ENCODE assay signal across 1 cellular context in genomic region chr15:100349696-100350433, GRCh38.
TF ChIP-seq lines count a peak whose summit lies in the region.

No MANE protein-coding gene starts in this region.

TF ChIP-seq in HepG2, 621 proteins besides CTCF, POLR2A, EP300 and RAD21 (continued from another document and continues in another):
- TF ChIP-seq FUBP1 (CRISPR knock-in tag; IDR thresholded peaks at IDR 0.05; ENCODE audit: borderline replicate concordance), result no peak
- peak; percentile 51; the same call in 1 of the 2 replicates for TF ChIP-seq ZNF776 (CRISPR knock-in tag; IDR thresholded peaks at IDR 0.05)
- TF ChIP-seq, protein P1, sequence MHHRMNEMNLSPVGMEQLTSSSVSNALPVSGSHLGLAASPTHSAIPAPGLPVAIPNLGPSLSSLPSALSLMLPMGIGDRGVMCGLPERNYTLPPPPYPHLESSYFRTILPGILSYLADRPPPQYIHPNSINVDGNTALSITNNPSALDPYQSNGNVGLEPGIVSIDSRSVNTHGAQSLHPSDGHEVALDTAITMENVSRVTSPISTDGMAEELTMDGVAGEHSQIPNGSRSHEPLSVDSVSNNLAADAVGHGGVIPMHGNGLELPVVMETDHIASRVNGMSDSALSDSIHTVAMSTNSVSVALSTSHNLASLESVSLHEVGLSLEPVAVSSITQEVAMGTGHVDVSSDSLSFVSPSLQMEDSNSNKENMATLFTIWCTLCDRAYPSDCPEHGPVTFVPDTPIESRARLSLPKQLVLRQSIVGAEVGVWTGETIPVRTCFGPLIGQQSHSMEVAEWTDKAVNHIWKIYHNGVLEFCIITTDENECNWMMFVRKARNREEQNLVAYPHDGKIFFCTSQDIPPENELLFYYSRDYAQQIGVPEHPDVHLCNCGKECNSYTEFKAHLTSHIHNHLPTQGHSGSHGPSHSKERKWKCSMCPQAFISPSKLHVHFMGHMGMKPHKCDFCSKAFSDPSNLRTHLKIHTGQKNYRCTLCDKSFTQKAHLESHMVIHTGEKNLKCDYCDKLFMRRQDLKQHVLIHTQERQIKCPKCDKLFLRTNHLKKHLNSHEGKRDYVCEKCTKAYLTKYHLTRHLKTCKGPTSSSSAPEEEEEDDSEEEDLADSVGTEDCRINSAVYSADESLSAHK (CRISPR knock-in tag; IDR thresholded peaks at IDR 0.05; ENCODE audit: borderline replicate concordance), result no peak
- no peak for TF ChIP-seq ADNP (CRISPR knock-in tag; IDR thresholded peaks at IDR 0.05)
- TF ChIP-seq ZFP1 (CRISPR knock-in tag; IDR thresholded peaks at IDR 0.05), result no peak
- no peak for TF ChIP-seq NONO (IDR thresholded peaks at IDR 0.05)
- peak; percentile 8; the same call in 1 of the 2 replicates for TF ChIP-seq NONO (CRISPR knock-in tag; conservative IDR thresholded peaks at IDR 0.05)
- TF ChIP-seq ETV6 (CRISPR knock-in tag; conservative IDR thresholded peaks at IDR 0.05), result no peak; the same call in 1 of the 2 replicates
- TF ChIP-seq E2F5 (CRISPR knock-in tag; conservative IDR thresholded peaks at IDR 0.05), result peak; percentile 87; the same call in 1 of the 2 replicates
- TF ChIP-seq, protein P2, sequence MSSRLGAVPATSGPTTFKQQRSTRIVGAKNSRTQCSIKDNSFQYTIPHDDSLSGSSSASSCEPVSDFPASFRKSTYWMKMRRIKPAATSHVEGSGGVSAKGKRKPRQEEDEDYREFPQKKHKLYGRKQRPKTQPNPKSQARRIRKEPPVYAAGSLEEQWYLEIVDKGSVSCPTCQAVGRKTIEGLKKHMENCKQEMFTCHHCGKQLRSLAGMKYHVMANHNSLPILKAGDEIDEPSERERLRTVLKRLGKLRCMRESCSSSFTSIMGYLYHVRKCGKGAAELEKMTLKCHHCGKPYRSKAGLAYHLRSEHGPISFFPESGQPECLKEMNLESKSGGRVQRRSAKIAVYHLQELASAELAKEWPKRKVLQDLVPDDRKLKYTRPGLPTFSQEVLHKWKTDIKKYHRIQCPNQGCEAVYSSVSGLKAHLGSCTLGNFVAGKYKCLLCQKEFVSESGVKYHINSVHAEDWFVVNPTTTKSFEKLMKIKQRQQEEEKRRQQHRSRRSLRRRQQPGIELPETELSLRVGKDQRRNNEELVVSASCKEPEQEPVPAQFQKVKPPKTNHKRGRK (CRISPR knock-in tag; IDR thresholded peaks at IDR 0.05), result no peak
- no peak for TF ChIP-seq MLXIP (CRISPR knock-in tag; IDR thresholded peaks at IDR 0.05; ENCODE audit: borderline replicate concordance)
- no peak for TF ChIP-seq ZNF839 (CRISPR knock-in tag; IDR thresholded peaks at IDR 0.05; ENCODE audit: borderline replicate concordance)
- no peak for TF ChIP-seq KMT2A (CRISPR knock-in tag; IDR thresholded peaks at IDR 0.05)
- TF ChIP-seq, protein P3, sequence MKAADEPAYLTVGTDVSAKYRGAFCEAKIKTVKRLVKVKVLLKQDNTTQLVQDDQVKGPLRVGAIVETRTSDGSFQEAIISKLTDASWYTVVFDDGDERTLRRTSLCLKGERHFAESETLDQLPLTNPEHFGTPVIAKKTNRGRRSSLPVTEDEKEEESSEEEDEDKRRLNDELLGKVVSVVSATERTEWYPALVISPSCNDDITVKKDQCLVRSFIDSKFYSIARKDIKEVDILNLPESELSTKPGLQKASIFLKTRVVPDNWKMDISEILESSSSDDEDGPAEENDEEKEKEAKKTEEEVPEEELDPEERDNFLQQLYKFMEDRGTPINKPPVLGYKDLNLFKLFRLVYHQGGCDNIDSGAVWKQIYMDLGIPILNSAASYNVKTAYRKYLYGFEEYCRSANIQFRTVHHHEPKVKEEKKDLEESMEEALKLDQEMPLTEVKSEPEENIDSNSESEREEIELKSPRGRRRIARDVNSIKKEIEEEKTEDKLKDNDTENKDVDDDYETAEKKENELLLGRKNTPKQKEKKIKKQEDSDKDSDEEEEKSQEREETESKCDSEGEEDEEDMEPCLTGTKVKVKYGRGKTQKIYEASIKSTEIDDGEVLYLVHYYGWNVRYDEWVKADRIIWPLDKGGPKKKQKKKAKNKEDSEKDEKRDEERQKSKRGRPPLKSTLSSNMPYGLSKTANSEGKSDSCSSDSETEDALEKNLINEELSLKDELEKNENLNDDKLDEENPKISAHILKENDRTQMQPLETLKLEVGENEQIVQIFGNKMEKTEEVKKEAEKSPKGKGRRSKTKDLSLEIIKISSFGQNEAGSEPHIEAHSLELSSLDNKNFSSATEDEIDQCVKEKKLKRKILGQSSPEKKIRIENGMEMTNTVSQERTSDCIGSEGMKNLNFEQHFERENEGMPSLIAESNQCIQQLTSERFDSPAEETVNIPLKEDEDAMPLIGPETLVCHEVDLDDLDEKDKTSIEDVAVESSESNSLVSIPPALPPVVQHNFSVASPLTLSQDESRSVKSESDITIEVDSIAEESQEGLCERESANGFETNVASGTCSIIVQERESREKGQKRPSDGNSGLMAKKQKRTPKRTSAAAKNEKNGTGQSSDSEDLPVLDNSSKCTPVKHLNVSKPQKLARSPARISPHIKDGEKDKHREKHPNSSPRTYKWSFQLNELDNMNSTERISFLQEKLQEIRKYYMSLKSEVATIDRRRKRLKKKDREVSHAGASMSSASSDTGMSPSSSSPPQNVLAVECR (CRISPR knock-in tag; IDR thresholded peaks at IDR 0.05; ENCODE audit: borderline replicate concordance), result no peak; the same call in 1 of the 2 replicates
- no peak for TF ChIP-seq MZF1 (CRISPR knock-in tag; IDR thresholded peaks at IDR 0.05; ENCODE audit: borderline replicate concordance)
- TF ChIP-seq RNF2 (conservative IDR thresholded peaks at IDR 0.05; ENCODE audit: low read depth), result peak; percentile 60; the same call in 1 of the 2 replicates
- no peak for TF ChIP-seq ZNF256 (CRISPR knock-in tag; conservative IDR thresholded peaks at IDR 0.05)
- TF ChIP-seq U2AF2 (IDR thresholded peaks at IDR 0.05; ENCODE audit: low read depth, low read length), result no peak
- TF ChIP-seq CBX1 (IDR thresholded peaks at IDR 0.05; ENCODE audit: low read depth), result no peak
- no peak for TF ChIP-seq FOXA1 (IDR thresholded peaks at IDR 0.05)
- TF ChIP-seq FOXA1 (CRISPR knock-in tag; IDR thresholded peaks at IDR 0.05), result no peak
- TF ChIP-seq, protein P4, sequence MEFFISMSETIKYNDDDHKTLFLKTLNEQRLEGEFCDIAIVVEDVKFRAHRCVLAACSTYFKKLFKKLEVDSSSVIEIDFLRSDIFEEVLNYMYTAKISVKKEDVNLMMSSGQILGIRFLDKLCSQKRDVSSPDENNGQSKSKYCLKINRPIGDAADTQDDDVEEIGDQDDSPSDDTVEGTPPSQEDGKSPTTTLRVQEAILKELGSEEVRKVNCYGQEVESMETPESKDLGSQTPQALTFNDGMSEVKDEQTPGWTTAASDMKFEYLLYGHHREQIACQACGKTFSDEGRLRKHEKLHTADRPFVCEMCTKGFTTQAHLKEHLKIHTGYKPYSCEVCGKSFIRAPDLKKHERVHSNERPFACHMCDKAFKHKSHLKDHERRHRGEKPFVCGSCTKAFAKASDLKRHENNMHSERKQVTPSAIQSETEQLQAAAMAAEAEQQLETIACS (CRISPR knock-in tag; IDR thresholded peaks at IDR 0.05), result no peak
- TF ChIP-seq ZNF275 (CRISPR knock-in tag; IDR thresholded peaks at IDR 0.05; ENCODE audit: borderline replicate concordance), result no peak
- no peak for TF ChIP-seq LCORL (IDR thresholded peaks at IDR 0.05)
- TF ChIP-seq LCORL (CRISPR knock-in tag; IDR thresholded peaks at IDR 0.05), result no peak
- TF ChIP-seq, protein P5, sequence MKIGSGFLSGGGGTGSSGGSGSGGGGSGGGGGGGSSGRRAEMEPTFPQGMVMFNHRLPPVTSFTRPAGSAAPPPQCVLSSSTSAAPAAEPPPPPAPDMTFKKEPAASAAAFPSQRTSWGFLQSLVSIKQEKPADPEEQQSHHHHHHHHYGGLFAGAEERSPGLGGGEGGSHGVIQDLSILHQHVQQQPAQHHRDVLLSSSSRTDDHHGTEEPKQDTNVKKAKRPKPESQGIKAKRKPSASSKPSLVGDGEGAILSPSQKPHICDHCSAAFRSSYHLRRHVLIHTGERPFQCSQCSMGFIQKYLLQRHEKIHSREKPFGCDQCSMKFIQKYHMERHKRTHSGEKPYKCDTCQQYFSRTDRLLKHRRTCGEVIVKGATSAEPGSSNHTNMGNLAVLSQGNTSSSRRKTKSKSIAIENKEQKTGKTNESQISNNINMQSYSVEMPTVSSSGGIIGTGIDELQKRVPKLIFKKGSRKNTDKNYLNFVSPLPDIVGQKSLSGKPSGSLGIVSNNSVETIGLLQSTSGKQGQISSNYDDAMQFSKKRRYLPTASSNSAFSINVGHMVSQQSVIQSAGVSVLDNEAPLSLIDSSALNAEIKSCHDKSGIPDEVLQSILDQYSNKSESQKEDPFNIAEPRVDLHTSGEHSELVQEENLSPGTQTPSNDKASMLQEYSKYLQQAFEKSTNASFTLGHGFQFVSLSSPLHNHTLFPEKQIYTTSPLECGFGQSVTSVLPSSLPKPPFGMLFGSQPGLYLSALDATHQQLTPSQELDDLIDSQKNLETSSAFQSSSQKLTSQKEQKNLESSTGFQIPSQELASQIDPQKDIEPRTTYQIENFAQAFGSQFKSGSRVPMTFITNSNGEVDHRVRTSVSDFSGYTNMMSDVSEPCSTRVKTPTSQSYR (CRISPR knock-in tag; IDR thresholded peaks at IDR 0.05; ENCODE audit: borderline replicate concordance), result peak; percentile 43; the same call in 1 of the 2 replicates
- TF ChIP-seq NCOA1 (CRISPR knock-in tag; IDR thresholded peaks at IDR 0.05), result no peak
- TF ChIP-seq POGK (CRISPR knock-in tag; conservative IDR thresholded peaks at IDR 0.05), result 0 out of 2 replicates have a peak, but pooled peaks have one; percentile 9
- TF ChIP-seq ZNF773 (CRISPR knock-in tag; IDR thresholded peaks at IDR 0.05; ENCODE audit: borderline replicate concordance), result no peak
- 0 out of 2 replicates have a peak, but pooled peaks have one; percentile 30 for TF ChIP-seq MEF2D (CRISPR knock-in tag; IDR thresholded peaks at IDR 0.05)
- no peak for TF ChIP-seq HDAC2 (CRISPR knock-in tag; IDR thresholded peaks at IDR 0.05)
- peak; percentile 69; the same call in 1 of the 2 replicates for TF ChIP-seq ZNF367 (CRISPR knock-in tag; IDR thresholded peaks at IDR 0.05; ENCODE audit: borderline replicate concordance)
- TF ChIP-seq ZNF670 (CRISPR knock-in tag; IDR thresholded peaks at IDR 0.05; ENCODE audit: borderline replicate concordance), result no peak
- TF ChIP-seq MATR3 (CRISPR knock-in tag; IDR thresholded peaks at IDR 0.05), result no peak
- no peak for TF ChIP-seq NBN (conservative IDR thresholded peaks at IDR 0.05)
- no peak for TF ChIP-seq CBX5 (CRISPR knock-in tag; IDR thresholded peaks at IDR 0.05; ENCODE audit: borderline replicate concordance)
- TF ChIP-seq JUNB (CRISPR knock-in tag; IDR thresholded peaks at IDR 0.05; ENCODE audit: borderline replicate concordance), result no peak
- no peak for TF ChIP-seq MYNN (CRISPR knock-in tag; IDR thresholded peaks at IDR 0.05; ENCODE audit: low read depth)
- TF ChIP-seq ZNF317 (CRISPR knock-in tag; IDR thresholded peaks at IDR 0.05), result no peak
